ENCODE assay signal across 10 cellular contexts in the genomic region with DNA sequence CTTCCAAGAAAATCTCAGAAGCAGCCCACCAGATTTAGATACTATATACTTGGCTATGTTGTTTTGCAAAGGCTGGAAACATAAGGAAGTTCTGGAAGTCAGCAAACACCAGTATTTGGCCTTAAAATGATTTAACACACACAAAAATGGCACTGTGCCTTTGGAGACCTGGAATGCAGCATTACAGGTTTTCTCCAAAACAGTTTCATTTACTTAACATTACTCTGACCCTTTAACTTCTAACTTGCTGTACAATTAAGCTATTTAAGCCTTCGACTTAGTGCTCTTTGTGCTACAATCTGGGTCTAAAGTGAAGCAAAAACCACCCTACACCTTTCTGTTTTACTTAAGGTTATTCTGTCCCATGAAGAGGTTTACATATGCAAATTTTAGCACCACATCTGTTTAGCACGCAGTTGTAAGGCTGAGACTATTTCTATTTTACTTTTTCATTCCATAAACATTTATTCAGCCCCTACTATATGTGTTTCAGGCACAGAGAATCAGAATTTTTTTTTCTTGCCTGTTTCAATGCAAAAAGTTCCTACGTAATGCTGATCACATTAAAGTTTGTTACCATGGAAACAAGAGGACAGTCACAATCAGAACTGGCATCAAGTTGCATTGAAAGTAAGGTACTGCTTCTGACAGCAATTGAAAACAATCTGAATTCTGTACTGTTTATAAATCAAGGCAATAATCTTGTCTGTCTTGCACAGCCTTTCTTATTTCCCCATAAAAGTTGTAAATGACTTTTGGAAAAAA.
DNase-seq lines count a peak whose midpoint lies in the region; ATAC-seq and TF ChIP-seq lines count a peak whose summit lies in the region.
"Had no signal": no experiment of that assay in that cellular context is flagged by ENCODE, and none has a peak within 500 bp of the region (broad histone marks: within the 10 kb centered on the region; RNA-seq: fewer than 3 reads in every experiment).

No MANE protein-coding gene starts in this region.

- peak overlapping the region; percentile 83 for H3K27ac Mint-ChIP-seq in CD4-positive, alpha-beta T cell

- no peak for DNase-seq in CD4-positive, alpha-beta T cell
- DNase-seq in SK-N-DZ (ENCODE audit: low spot score), result peak; percentile 7
- DNase-seq in NCI-H146 treated with DMSO at 0.1 percent for 48 hours (lab: John Stamatoyannopoulos, UW; ENCODE audit: unreplicated experiment), result no peak
- no peak for DNase-seq in NK-92 treated with Interleukin-12 subunit alpha and Interleukin-12 subunit beta, amount 100 ng/mL, for 24 hours (lab: John Stamatoyannopoulos, UW)
- DNase-seq: amniotic stem cell, right cardiac atrium had no signal

- H3K9ac ChIP-seq in iPS-20b (ENCODE audit: low read depth, low read length), result peak overlapping the region; percentile 38; the same call in 1 of the 2 replicates

- no peaks in the 10 kb centered on the region for H3K36me3 ChIP-seq in iPS-20b (ENCODE audit: insufficient read depth, low read depth, low read length)

- CTCF ChIA-PET in CD4-positive, alpha-beta T cell (lab: Charles Lee), result interaction anchor here (1.9 kb wide), 1 partner anchor 70 kb away, joined by 7 read pairs; the partner anchor contains the start of gene MAML2

- peak overlapping the region; percentile 44 for H3K4me3 ChIP-seq in iPS-20b (ENCODE audit: low read length)

- H3K4me3 Mint-ChIP-seq in CD4-positive, alpha-beta T cell, result peak overlapping the region; percentile 2

- intact Hi-C loops in CD4-positive, alpha-beta T cell (cut with DNase I, micrococcal nuclease), result loop anchor here in 1 of 2 experiments (1.0 to 5.0 kb wide), 2 partner anchors 14 to 70 kb away; partner anchors contain the start of gene MAML2

- no peaks in the 10 kb centered on the region for H3K27me3 ChIP-seq in CD4-positive, alpha-beta T cell (ENCODE audit: control insufficient read depth, insufficient read depth, low read length)
- H3K27me3 ChIP-seq in iPS-20b (ENCODE audit: insufficient read depth, low read length), result no peaks in the 10 kb centered on the region

- TF ChIP-seq CTCF in CD4-positive, alpha-beta T cell (IDR thresholded peaks at IDR 0.05), result no peak

- no peaks in the 10 kb centered on the region for H3K9me3 ChIP-seq in CD4-positive, alpha-beta T cell (ENCODE audit: control insufficient read depth, low read length)
- H3K9me3 ChIP-seq in iPS-20b (ENCODE audit: insufficient read depth, low read depth, low read length), result no peaks in the 10 kb centered on the region; the same call in 1 of the 2 replicates

- peak overlapping the region; percentile 27 for H3K27ac ChIP-seq in CD4-positive, alpha-beta T cell (ENCODE audit: low read depth, low read length)
- H3K27ac ChIP-seq in iPS-20b (ENCODE audit: low read length), result no peak overlapping the region

- POLR2A ChIA-PET in CD4-positive, alpha-beta T cell (lab: Charles Lee), result interaction anchor here (1.0 kb wide), 1 partner anchor 12 kb away, joined by 5 read pairs; no protein-coding TSS in a partner anchor

- peaks cover 10% of the 10 kb centered on the region for H3K9me3 Mint-ChIP-seq in CD4-positive, alpha-beta T cell

- H3K36me3 Mint-ChIP-seq in CD4-positive, alpha-beta T cell (ENCODE audit: low read depth), result peaks cover 72% of the 10 kb centered on the region

- peaks cover 11% of the 10 kb centered on the region for H3K4me1 ChIP-seq in iPS-20b (ENCODE audit: insufficient read depth, low read length)

- ATAC-seq in CD4-positive, alpha-beta T cell (ENCODE audit: poor library complexity), result peak; percentile 91
- ATAC-seq in GM21723 (IDR thresholded peaks at IDR 0.05; ENCODE audit: unreplicated experiment) (peak; percentile 76), HG03565 (IDR thresholded peaks at IDR 0.05; ENCODE audit: unreplicated experiment) (no peak), GM18858 (IDR thresholded peaks at IDR 0.05; ENCODE audit: unreplicated experiment) (no peak)
- ATAC-seq: right cardiac atrium had no signal

- no peaks in the 10 kb centered on the region for H3K27me3 Mint-ChIP-seq in CD4-positive, alpha-beta T cell

- peaks cover 57% of the 10 kb centered on the region for H3K4me1 Mint-ChIP-seq in CD4-positive, alpha-beta T cell (ENCODE audit: low read depth)

Comparison
In these comparisons a context has a peak if more than half of its experiments do, and no peak if none do; other contexts are left out.
1. ATAC-seq: peak in CD4-positive, alpha-beta T cell (single experiment) and GM21723 (single experiment); none in HG03565 (single experiment) and GM18858 (single experiment).